21 cellular contexts compared by ENCODE assay signal in the genomic region with DNA sequence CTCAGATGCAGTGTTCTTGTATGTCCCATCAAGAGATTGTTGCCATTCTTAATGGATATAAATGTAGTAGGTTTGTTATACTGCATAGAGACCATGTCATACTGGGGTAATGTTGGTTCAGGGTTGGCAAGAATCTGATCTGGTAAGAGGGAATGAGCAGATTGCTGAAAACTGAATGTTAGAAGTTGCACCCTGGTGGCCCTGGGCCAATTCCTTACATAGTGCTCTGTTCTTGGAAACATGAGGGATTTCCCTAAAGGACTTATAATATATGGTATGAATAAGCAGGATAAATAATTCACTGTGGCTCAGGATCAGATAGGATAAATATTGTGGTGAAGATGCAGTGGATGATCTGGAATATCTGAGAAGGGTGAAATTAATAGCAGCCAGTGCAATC.
"Had no signal": no experiment of that assay in that cellular context is flagged by ENCODE, and none has a peak within 500 bp of the region (broad histone marks: within the 10 kb centered on the region; RNA-seq: fewer than 3 reads in every experiment).

No MANE protein-coding gene starts in this region.

- DNase-seq: activated CD4-positive, alpha-beta T cell treated with anti-CD3 and anti-CD28 coated beads for 48 hours; activated CD4-positive, alpha-beta T cell treated with anti-CD3 and anti-CD28 coated beads, Interleukin-2, amount 50 U/mL, for 4 hours; activated CD4-positive, CD25-positive, alpha-beta regulatory T cell treated with anti-CD3 and anti-CD28 coated beads, Interleukin-2, amount 50 U/mL, for 72 hours; activated CD8-positive, alpha-beta memory T cell treated with anti-CD3 and anti-CD28 coated beads, Interleukin-2, amount 50 U/mL, for 48 hours; activated CD8-positive, alpha-beta T cell treated with anti-CD3 and anti-CD28 coated beads, Interleukin-2, amount 10 ng/mL, durations not matched to agents 7 days and 5 days; activated T-cell treated with anti-CD3 and anti-CD28 coated beads, Interleukin-2, amount 50 U/mL, for 1 hour; aorta; central memory CD4-positive, alpha-beta T cell; MM.1S; NCI-H1105 treated with DMSO at 0.1 percent for 48 hours; NCI-H1436 treated with DMSO at 0.1 percent for 48 hours; NCI-H2081; NCI-H69; NK-92 treated with Interleukin-12 subunit alpha and Interleukin-12 subunit beta, amount 100 ng/mL, for 24 hours; OCI-M1; Peyer's patch; SHP77 treated with DMSO at 0.1 percent for 48 hours; T-helper 17 cell; T-helper 9 cell had no signal

- H3K9me3 ChIP-seq: breast epithelium, Peyer's patch had no signal

- H3K4me3 ChIP-seq: breast epithelium, Peyer's patch had no signal

- H3K4me1 ChIP-seq: breast epithelium had no signal

- ATAC-seq: activated CD8-positive, alpha-beta T cell treated with anti-CD3 and anti-CD28 coated beads, Interleukin-2, amount 10 ng/mL, durations not matched to agents 7 days and 5 days; T-helper 17 cell; WTC11 had no signal

- H3K27me3 ChIP-seq: breast epithelium, Peyer's patch had no signal

- H3K36me3 ChIP-seq: breast epithelium, Peyer's patch had no signal

- H3K27ac ChIP-seq: breast epithelium, Peyer's patch had no signal
